8 cellular contexts compared by ENCODE assay signal in the genomic region with DNA sequence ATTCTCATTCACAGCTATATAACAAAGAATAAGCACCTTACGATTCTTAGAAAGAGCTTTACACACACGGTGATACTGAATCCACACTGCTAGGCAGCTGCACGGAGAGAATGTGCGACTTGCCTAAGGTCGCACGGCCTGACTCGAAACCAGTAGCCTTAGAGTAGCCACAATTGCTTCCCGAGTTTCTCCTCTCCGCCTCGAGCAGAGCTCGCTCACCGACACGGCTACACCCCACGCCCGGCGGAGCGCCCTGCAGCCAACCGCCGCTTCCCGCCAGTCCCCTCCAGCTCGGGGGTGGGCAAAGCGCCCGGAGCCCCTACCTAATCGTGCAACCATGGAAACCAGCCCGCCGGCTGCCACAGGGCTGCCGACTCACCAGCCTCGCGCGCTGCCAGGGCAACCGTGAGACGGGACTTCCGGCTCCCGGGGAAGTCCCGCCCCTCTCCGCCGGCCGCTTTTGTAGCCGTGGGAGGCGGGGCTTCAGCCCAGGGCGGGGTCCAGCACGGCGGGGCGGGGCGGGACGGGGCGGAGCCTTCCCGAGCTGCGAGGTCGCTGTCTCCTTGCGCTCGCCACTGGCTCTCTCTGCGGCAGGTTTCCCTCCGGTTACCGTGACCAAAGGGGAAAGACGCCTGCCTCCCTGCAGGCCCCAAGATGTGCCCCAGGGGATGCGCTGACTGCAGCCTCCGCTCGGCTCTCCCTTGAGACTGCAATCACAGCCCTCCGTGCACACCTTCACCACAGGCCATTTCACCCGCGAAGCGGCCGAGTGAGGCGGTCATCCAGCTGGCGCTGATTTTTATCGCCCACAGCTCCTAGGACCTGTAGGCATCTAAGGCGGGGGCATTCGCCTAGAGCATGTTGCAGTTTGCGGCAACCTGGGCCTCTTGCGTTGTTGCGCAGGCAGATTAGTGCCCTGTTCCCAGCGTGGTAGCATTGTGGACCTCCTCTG. TPM values are rescaled to one million over a fixed set of nuclear protein-coding genes. Genes with fewer than 3 reads are reported as not detected.
DNase-seq lines count a peak whose midpoint lies in the region; ATAC-seq and TF ChIP-seq lines count a peak whose summit lies in the region.

No MANE protein-coding gene starts in this region.

- H3K36me3 ChIP-seq in KMS-11 (ENCODE audit: insufficient read depth) (no peaks in the 10 kb centered on the region), esophagus (ENCODE audit: control insufficient read depth in 2 of 2, insufficient read depth in 2 of 2, low read length in 1 of 2) (peaks cover 0 to 2% of the 10 kb centered on the region in 2 donors), muscle layer of colon (ENCODE audit: insufficient read depth, low read length) (peaks cover under 1% of the 10 kb centered on the region)

- peak overlapping the region; percentile 83 for H3K4me2 ChIP-seq in KMS-11

- BruUV-seq in Calu3 (replicated peaks; lab: Mats Ljungman, UMichigan) = no TSS peak

- H4K20me1 ChIP-seq in KMS-11 (ENCODE audit: insufficient read depth) = no peaks in the 10 kb centered on the region

- no peaks in the 10 kb centered on the region for H3K27me3 Mint-ChIP-seq in Calu3 (ENCODE audit: unreplicated experiment)
- no peaks in the 10 kb centered on the region for H3K27me3 Mint-ChIP-seq in activated T-cell treated with anti-CD3 and anti-CD28 coated beads, Interleukin-2, amount 50 U/mL, for 4 hours (ENCODE audit: low read depth)

- peaks cover 74% of the 10 kb centered on the region for H3K36me3 Mint-ChIP-seq in Calu3 (ENCODE audit: insufficient read depth, unreplicated experiment)
- peaks cover 16% of the 10 kb centered on the region for H3K36me3 Mint-ChIP-seq in activated T-cell treated with anti-CD3 and anti-CD28 coated beads, Interleukin-2, amount 50 U/mL, for 4 hours (ENCODE audit: insufficient read depth)

- H3K27ac ChIP-seq in KMS-11 = peak overlapping the region; percentile 82
- peak overlapping the region; percentile 83 to 93 for H3K27ac ChIP-seq in esophagus (ENCODE audit: low read depth in 2 of 2, low read length in 1 of 2)
- H3K27ac ChIP-seq in muscle layer of colon (ENCODE audit: low read depth, low read length) = peak overlapping the region; percentile 94

- H3K4me3 ChIP-seq in KMS-11 (IDR thresholded peaks at IDR 0.05; ENCODE audit: insufficient read depth, low read depth, low read length) (no peak overlapping the region), esophagus (ENCODE audit: low read depth in 1 of 2, low read length in 2 of 2) (peak overlapping the region; percentile 79 to 93), muscle layer of colon (ENCODE audit: low read depth in 1 of 2, low read length in 2 of 2) (peak overlapping the region; percentile 43 to 88)

- WGBS in esophagus, 2 donors = 5% methylated on average over 67 to 73 of the region's 73 CpGs

- ATAC-seq in GM21576 (IDR thresholded peaks at IDR 0.05; ENCODE audit: unreplicated experiment) = peak; percentile 47
- ATAC-seq in activated T-cell treated with anti-CD3 and anti-CD28 coated beads, Interleukin-2, amount 50 U/mL, for 4 hours = peak; percentile 77 to 78

- H3K9ac ChIP-seq in KMS-11 (peak overlapping the region; percentile 76), muscle layer of colon (ENCODE audit: low read length) (peak overlapping the region; percentile 92)

- peak overlapping the region; percentile 75 for H2AFZ ChIP-seq in KMS-11 (ENCODE audit: low read depth)

- no peak for TF ChIP-seq CTCF in Calu3 (IDR thresholded peaks at IDR 0.05; ENCODE audit: unreplicated experiment)
- no peak for TF ChIP-seq CTCF in KMS-11 (conservative IDR thresholded peaks at IDR 0.05; ENCODE audit: low read depth, low read length)

- peaks cover 24% of the 10 kb centered on the region for H3K4me1 Mint-ChIP-seq in Calu3 (ENCODE audit: low read depth, unreplicated experiment)
- H3K4me1 Mint-ChIP-seq in activated T-cell treated with anti-CD3 and anti-CD28 coated beads, Interleukin-2, amount 50 U/mL, for 4 hours (ENCODE audit: low read depth) = peaks cover 49% of the 10 kb centered on the region

- H3K9me3 Mint-ChIP-seq in Calu3 (ENCODE audit: low read depth, unreplicated experiment) = no peaks in the 10 kb centered on the region
- H3K9me3 Mint-ChIP-seq in activated T-cell treated with anti-CD3 and anti-CD28 coated beads, Interleukin-2, amount 50 U/mL, for 4 hours = no peaks in the 10 kb centered on the region

- peaks cover 42% of the 10 kb centered on the region for H3K4me1 ChIP-seq in KMS-11 (ENCODE audit: low read depth, poor library complexity, severe bottlenecking)
- H3K4me1 ChIP-seq in esophagus (ENCODE audit: control insufficient read depth in 2 of 2, insufficient read depth in 2 of 2, low read length in 1 of 2) = peaks cover 3 to 14% of the 10 kb centered on the region in 2 donors
- H3K4me1 ChIP-seq in muscle layer of colon (ENCODE audit: insufficient read depth, low read length) = peaks cover 37% of the 10 kb centered on the region

- H3K9me3 ChIP-seq in esophagus (ENCODE audit: control insufficient read depth in 2 of 2, insufficient read depth in 1 of 2, low read depth in 1 of 2, low read length in 1 of 2) (no peaks in the 10 kb centered on the region), muscle layer of colon (ENCODE audit: low read length) (no peaks in the 10 kb centered on the region)

- H3K4me3 Mint-ChIP-seq in Calu3 (ENCODE audit: low read depth, unreplicated experiment) = peak overlapping the region; percentile 98
- H3K4me3 Mint-ChIP-seq in activated T-cell treated with anti-CD3 and anti-CD28 coated beads, Interleukin-2, amount 50 U/mL, for 4 hours = peak overlapping the region; percentile 90

- peaks cover 3% of the 10 kb centered on the region; the same call in 1 of the 2 replicates for H3K79me2 ChIP-seq in KMS-11 (ENCODE audit: insufficient read depth, low read depth)

- H3K27me3 ChIP-seq in KMS-11 (ENCODE audit: insufficient read depth, low read depth) = no peaks in the 10 kb centered on the region
- no peaks in the 10 kb centered on the region for H3K27me3 ChIP-seq in esophagus (ENCODE audit: control insufficient read depth in 1 of 2, insufficient read depth in 2 of 2, low read length in 2 of 2)
- H3K27me3 ChIP-seq in muscle layer of colon (ENCODE audit: control insufficient read depth in 1 of 2, insufficient read depth in 2 of 2, low read length in 2 of 2) = no peaks in the 10 kb centered on the region

- DNase-seq in Calu3 = peak; percentile 94
- peak; percentile 95 for DNase-seq in activated T-cell treated with anti-CD3 and anti-CD28 coated beads, Interleukin-2, amount 50 U/mL, for 4 hours
- peak; percentile 86 to 90 for DNase-seq in stimulated activated CD8-positive, alpha-beta memory T cell treated with anti-CD3 and anti-CD28 coated beads, Interleukin-4, amount 100 ng/mL, for 4 hours (ENCODE audit: low read depth in 2 of 2, low spot score in 1 of 2)

- CTCF ChIA-PET in Calu3 (lab: Charles Lee) = interaction anchor here (1.3 kb wide), 1 partner anchor 114 kb away, joined by 4 read pairs; the partner anchor contains the start of gene TUT1

- intact Hi-C loops in Calu3 (cut with micrococcal nuclease; ENCODE audit: unreplicated experiment) = no loop called here

- peak overlapping the region; percentile 86 for H3K27ac Mint-ChIP-seq in Calu3 (ENCODE audit: unreplicated experiment)

TF ChIP-seq in PFSK-1, 5 proteins besides CTCF, POLR2A, EP300 and RAD21 (continues in another document):
- peak; percentile 87; the same call in 1 of the 2 replicates for TF ChIP-seq POLR2AphosphoS5 (IDR thresholded peaks at IDR 0.05; ENCODE audit: low read depth, low read length)
- TF ChIP-seq TAF1 (IDR thresholded peaks at IDR 0.05; ENCODE audit: borderline replicate concordance, insufficient read depth, low read length) = no peak
- peak; percentile 36 for TF ChIP-seq FOXP2 (optimal IDR thresholded peaks at IDR 0.05; ENCODE audit: borderline replicate concordance, extremely low read depth, extremely low read length, insufficient read depth)
- peak; percentile 69; the same call in 1 of the 2 replicates for TF ChIP-seq SIN3A (IDR thresholded peaks at IDR 0.05; ENCODE audit: borderline replicate concordance, insufficient read depth, low read length)

RNA-seq across cellular contexts. Expression of gene BSCL2, which starts 1.1 kb away (rescaled TPM):
- total RNA-seq in Calu3 (2022) = 71.5 and 88.0 TPM in 2 replicates
- polyA plus RNA-seq in PFSK-1 (2012; ENCODE audit: insufficient read length, low read depth) = 16.4 TPM
- total RNA-seq in activated T-cell treated with anti-CD3 and anti-CD28 coated beads, Interleukin-2, amount 50 U/mL, for 4 hours = 10 to 100 TPM; 23.6 to 29.6 (median 26.9) TPM
- polyA plus RNA-seq in esophagus = 10 to 100 TPM; 33.9 to 58.9 TPM

RNA-seq across cellular contexts. Expression of gene GNG3, which starts 1.3 kb away (rescaled TPM):
- total RNA-seq in Calu3 (2022) = not detected in 2 replicates
- polyA plus RNA-seq in PFSK-1 (2012; ENCODE audit: insufficient read length, low read depth) = 1.3 TPM
- not detected for total RNA-seq in activated T-cell treated with anti-CD3 and anti-CD28 coated beads, Interleukin-2, amount 50 U/mL, for 4 hours
- under 1 TPM; 0.04 to 0.24 TPM for polyA plus RNA-seq in esophagus

RNA-seq across cellular contexts. Expression of gene LRRN4CL, which starts 16.8 kb away (rescaled TPM):
- total RNA-seq in Calu3 (2022) = 0.71 and 1.5 TPM in 2 replicates
- polyA plus RNA-seq in PFSK-1 (2012; ENCODE audit: insufficient read length, low read depth) = 1.6 TPM
- total RNA-seq in activated T-cell treated with anti-CD3 and anti-CD28 coated beads, Interleukin-2, amount 50 U/mL, for 4 hours = under 1 TPM; 0.21 to 0.33 (median 0.30) TPM
- 1 to 10 TPM; 1.4 to 2.4 TPM for polyA plus RNA-seq in esophagus

RNA-seq across cellular contexts. Expression of gene HNRNPUL2, which starts 21.1 kb away (rescaled TPM):
- total RNA-seq in Calu3 (2022) = 52.6 and 52.7 TPM in 2 replicates
- 46.6 TPM for polyA plus RNA-seq in PFSK-1 (2012; ENCODE audit: insufficient read length, low read depth)
- total RNA-seq in activated T-cell treated with anti-CD3 and anti-CD28 coated beads, Interleukin-2, amount 50 U/mL, for 4 hours = 10 to 100 TPM; 45.3 to 49.4 (median 47.9) TPM
- polyA plus RNA-seq in esophagus = 10 to 100 TPM; 27.5 to 27.9 TPM

RNA-seq across cellular contexts. Expression of gene TTC9C, which starts 22.1 kb away (rescaled TPM):
- total RNA-seq in Calu3 (2022) = 35.5 and 36.7 TPM in 2 replicates
- 52.3 TPM for polyA plus RNA-seq in PFSK-1 (2012; ENCODE audit: insufficient read length, low read depth)
- total RNA-seq in activated T-cell treated with anti-CD3 and anti-CD28 coated beads, Interleukin-2, amount 50 U/mL, for 4 hours = 10 to 100 TPM; 20.2 to 22.9 (median 20.9) TPM
- 10 to 100 TPM; 13.3 to 31.1 TPM for polyA plus RNA-seq in esophagus
